ENCODE assay signal across 10 cellular contexts in the genomic region with DNA sequence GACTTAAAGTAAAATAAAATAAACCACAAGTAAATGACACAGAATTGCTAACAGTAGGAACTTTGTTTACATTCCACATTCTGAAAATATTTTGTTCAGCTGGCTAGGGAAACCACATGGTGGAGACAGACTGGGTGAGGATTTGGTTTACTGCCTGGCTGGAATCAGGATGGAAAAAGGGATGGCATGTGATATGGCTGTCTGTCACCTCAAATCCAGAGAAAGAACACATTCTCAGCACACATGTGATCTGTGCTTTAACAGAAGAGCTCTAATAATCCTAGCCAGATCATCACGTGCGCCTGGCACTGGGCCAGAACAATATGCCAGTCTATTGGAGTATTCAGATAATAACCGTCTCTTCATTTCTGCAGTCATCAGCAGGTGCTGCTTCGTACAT.
DNase-seq lines count a peak whose midpoint lies in the region; ATAC-seq and TF ChIP-seq lines count a peak whose summit lies in the region.
"Had no signal": no experiment of that assay in that cellular context is flagged by ENCODE, and none has a peak within 500 bp of the region (broad histone marks: within the 10 kb centered on the region; RNA-seq: fewer than 3 reads in every experiment).

No MANE protein-coding gene starts in this region.

- intact Hi-C loops in dorsolateral prefrontal cortex (cut with DNase I) (loop anchor here (1.0 to 5.0 kb wide), 2 partner anchors 44 to 93 kb away; a partner anchor contains a TSS), posterior cingulate gyrus (cut with DNase I) (no loop called here)

- no peak overlapping the region for H4K8ac ChIP-seq in trophoblast cell (ENCODE audit: low read depth, low read length)

- no peak overlapping the region for H2BK5ac ChIP-seq in trophoblast cell (ENCODE audit: low read depth, low read length, poor library complexity)

- no peak overlapping the region for H3K18ac ChIP-seq in trophoblast cell (ENCODE audit: low read length)

- H3K9ac ChIP-seq in trophoblast cell (ENCODE audit: low read length), result no peak overlapping the region

- no peak overlapping the region for H3K4me2 ChIP-seq in trophoblast cell (ENCODE audit: low read length)

- H4K91ac ChIP-seq in trophoblast cell (ENCODE audit: low read depth, low read length), result no peak overlapping the region

- DNase-seq in H4 (ENCODE audit: low spot score) (peak; percentile 53), NCI-H2196 treated with DMSO at 0.1 percent for 48 hours (lab: John Stamatoyannopoulos, UW; ENCODE audit: unreplicated experiment) (peak; percentile 54), dorsolateral prefrontal cortex (peak in 9 of 10 donors; percentile 49 to 84 (median 65)), posterior cingulate gyrus (peak in 8 of 10 donors; percentile 37 to 94 (median 66)), trophoblast cell (no peak)
- DNase-seq in stimulated activated CD8-positive, alpha-beta memory T cell treated with anti-CD3 and anti-CD28 coated beads, Interleukin-4, amount 100 ng/mL, for 48 hours, result no peak
- DNase-seq: activated T-cell treated with anti-CD3 and anti-CD28 coated beads, Interleukin-2, amount 50 U/mL, for 1 hour; Karpas-422 had no signal

- H3K4me3 ChIP-seq in dorsolateral prefrontal cortex (peak overlapping the region in 7 of 59 donors; percentile 0 to 35 (median 12)), trophoblast cell (ENCODE audit: low read depth, low read length) (no peak overlapping the region)

- no CpG with 5 or more reads among the region's 4 CpGs for WGBS in trophoblast cell (ENCODE audit: extremely low coverage, insufficient coverage, insufficient read length)

- no peaks in the 10 kb centered on the region for H3K27me3 ChIP-seq in dorsolateral prefrontal cortex
- H3K27me3 ChIP-seq in trophoblast cell (ENCODE audit: insufficient read depth, low read length), result no peaks in the 10 kb centered on the region

- H2AK5ac ChIP-seq in trophoblast cell (ENCODE audit: low read length), result no peak overlapping the region

- peak in 29 of 56 donors; percentile 9 to 54 (median 29) for TF ChIP-seq CTCF in dorsolateral prefrontal cortex (IDR thresholded peaks at IDR 0.05 in 54 of 56, conservative IDR thresholded peaks at IDR 0.05 in 2 of 56; ENCODE audit: low read depth in 1 of 56, partially characterized antibody in 56 of 56)

- H3K27ac ChIP-seq in dorsolateral prefrontal cortex (peak overlapping the region; percentile 12 to 95 (median 88)), trophoblast cell (ENCODE audit: low read depth, low read length) (no peak overlapping the region)

- H3K4me1 ChIP-seq in trophoblast cell (ENCODE audit: control insufficient read depth in 1 of 2, insufficient read depth in 2 of 2, low read length in 2 of 2), result no peaks in the 10 kb centered on the region

- H3K79me1 ChIP-seq in trophoblast cell (ENCODE audit: low read length), result no peaks in the 10 kb centered on the region

- H3K9me3 ChIP-seq in trophoblast cell (ENCODE audit: insufficient read depth, low read depth, low read length), result no peaks in the 10 kb centered on the region

- ATAC-seq in HG02885 (IDR thresholded peaks at IDR 0.05; ENCODE audit: poor library complexity, unreplicated experiment) (no peak), HG03571 (IDR thresholded peaks at IDR 0.05; ENCODE audit: unreplicated experiment) (no peak)

- H4K12ac ChIP-seq in trophoblast cell (ENCODE audit: low read depth, low read length), result no peak overlapping the region

- H3K4ac ChIP-seq in trophoblast cell (ENCODE audit: low read depth, low read length), result no peak overlapping the region

- H2AFZ ChIP-seq in trophoblast cell (ENCODE audit: insufficient read depth, low read length, poor library complexity), result no peak overlapping the region

- no peak overlapping the region for H2BK120ac ChIP-seq in trophoblast cell (ENCODE audit: insufficient read depth, low read length, poor library complexity)

- H3K36me3 ChIP-seq in trophoblast cell (ENCODE audit: control insufficient read depth in 1 of 2, insufficient read depth in 2 of 2, low read length in 2 of 2), result no peaks in the 10 kb centered on the region

- no peak overlapping the region for H3K23ac ChIP-seq in trophoblast cell (ENCODE audit: low read length)

- H3K79me2 ChIP-seq in trophoblast cell (ENCODE audit: control insufficient read depth, insufficient read depth, low read length, poor library complexity), result no peaks in the 10 kb centered on the region

- no peak overlapping the region for H3K14ac ChIP-seq in trophoblast cell (ENCODE audit: low read length)

- no peak overlapping the region for H2BK12ac ChIP-seq in trophoblast cell (ENCODE audit: low read length)

Comparison
In these comparisons a context has a peak if more than half of its experiments do, and no peak if none do; other contexts are left out.
1. DNase-seq: peak in H4 (single experiment), NCI-H2196 treated with DMSO at 0.1 percent for 48 hours (single experiment), dorsolateral prefrontal cortex (9 of 10) and posterior cingulate gyrus (8 of 10); none in trophoblast cell (0 of 2) and stimulated activated CD8-positive, alpha-beta memory T cell treated with anti-CD3 and anti-CD28 coated beads, Interleukin-4, amount 100 ng/mL, for 48 hours (single experiment).